Comparison of ENCODE assay signal across 9 cellular contexts in the genomic region with DNA sequence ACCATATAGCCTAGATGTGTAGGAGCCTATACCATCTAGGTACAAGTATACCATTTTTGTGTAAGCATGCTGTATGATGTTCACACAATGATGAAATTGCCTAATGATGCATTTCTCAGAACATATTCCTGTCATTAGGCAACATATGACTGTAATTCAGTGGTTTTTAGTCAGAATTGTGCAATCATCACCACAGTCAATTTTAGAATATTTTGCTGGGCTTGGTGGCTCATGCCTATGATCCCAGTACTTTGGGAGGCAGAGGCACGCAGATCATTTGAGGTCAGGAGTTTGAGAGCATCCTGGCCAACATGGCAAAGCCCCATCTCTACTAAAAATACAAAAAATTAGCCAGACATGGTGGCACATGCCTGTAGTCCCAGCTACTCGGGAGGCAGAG. TPM values are rescaled to one million over a fixed set of nuclear protein-coding genes. Genes with fewer than 3 reads are reported as not detected.
A peak's percentile ranks its signal among the peaks of the same experiment; 100 is the strongest.
DNase-seq lines count a peak whose midpoint lies in the region; ATAC-seq and TF ChIP-seq lines count a peak whose summit lies in the region.
"Not testable (repeated sequence)": the region's sequence is repeated elsewhere in the genome, so short reads cannot be mapped to it uniquely, and the experiment has no call there.
"Had no signal": no experiment of that assay in that cellular context is flagged by ENCODE, and none has a peak within 500 bp of the region (broad histone marks: within the 10 kb centered on the region; RNA-seq: fewer than 3 reads in every experiment).

No MANE protein-coding gene starts in this region.

- H3K4me1 ChIP-seq in adrenal gland (replicated peaks in 1 of 2) (peaks cover 25 to 52% of the 10 kb centered on the region in 2 donors), fibroblast of lung (ENCODE audit: control insufficient read depth, extremely low read depth, insufficient read depth, low read length) (peaks cover 14% of the 10 kb centered on the region), sigmoid colon (peaks cover 0 to 64% (median 51%) of the 10 kb centered on the region in 4 donors)
- H3K4me1 ChIP-seq in aorta (ENCODE audit: control insufficient read depth in 1 of 2, insufficient read depth in 2 of 2, low read length in 2 of 2): not testable (repeated sequence)

- H3K9ac ChIP-seq in SU-DHL-6 (ENCODE audit: low read length): peak overlapping the region; percentile 28
- H3K9ac ChIP-seq in fibroblast of lung (ENCODE audit: insufficient read depth, low read length): not testable (repeated sequence)

- DNase-seq in GM04503 (ENCODE audit: low read depth): peak; percentile 95
- DNase-seq in M059J (ENCODE audit: low read depth): peak; percentile 75
- peak in 6 of 7 donors; percentile 49 to 73 (median 56) for DNase-seq in adrenal gland
- DNase-seq in fibroblast of lung (ENCODE audit: low read depth in 2 of 2): peak; percentile 75 to 93
- DNase-seq in left lobe of liver (ENCODE audit: low spot score): peak; percentile 43
- DNase-seq in sigmoid colon, aorta: not testable (repeated sequence)

- not testable (repeated sequence) for TF ChIP-seq CTCF in SU-DHL-6 (IDR thresholded peaks at IDR 0.05; ENCODE audit: insufficient read depth, low read length, poor library complexity, severe bottlenecking); adrenal gland (IDR thresholded peaks at IDR 0.05); fibroblast of lung (conservative IDR thresholded peaks at IDR 0.05 in 1 of 2, IDR thresholded peaks at IDR 0.05 in 1 of 2; ENCODE audit: low read depth in 1 of 2, low read length in 2 of 2); sigmoid colon (IDR thresholded peaks at IDR 0.05)

- intact Hi-C loops in adrenal gland (cut with DNase I); sigmoid colon (cut with DNase I); aorta (cut with DNase I): not testable (repeated sequence)

- H3K4me3 ChIP-seq in SU-DHL-6 (ENCODE audit: insufficient read depth, low read length, poor library complexity, severe bottlenecking); adrenal gland; fibroblast of lung (replicated peaks in 1 of 4; ENCODE audit: control extremely low read depth in 1 of 4, insufficient read depth in 1 of 4, low read depth in 3 of 4, low read length in 4 of 4); sigmoid colon; aorta (ENCODE audit: low read length in 2 of 2): not testable (repeated sequence)

- H3K9me3 ChIP-seq in SU-DHL-6 (ENCODE audit: insufficient read depth, low read length); adrenal gland (replicated peaks in 1 of 3); fibroblast of lung (ENCODE audit: control insufficient read depth, insufficient read depth, low read depth, low read length); sigmoid colon; aorta (ENCODE audit: control insufficient read depth, low read length): not testable (repeated sequence)

- H3K27me3 ChIP-seq in SU-DHL-6 (ENCODE audit: low read length); adrenal gland; fibroblast of lung (ENCODE audit: control insufficient read depth, insufficient read depth, low read length); sigmoid colon; aorta (ENCODE audit: control insufficient read depth in 1 of 2, insufficient read depth in 2 of 2, low read length in 1 of 2): not testable (repeated sequence)

- H3K79me2 ChIP-seq in SU-DHL-6 (ENCODE audit: insufficient read depth, low read length): peaks cover 99% of the 10 kb centered on the region
- H3K79me2 ChIP-seq in fibroblast of lung (ENCODE audit: control insufficient read depth, insufficient read depth, low read length): peaks cover 89% of the 10 kb centered on the region

- peaks cover 72% of the 10 kb centered on the region for H3F3A ChIP-seq in SU-DHL-6 (ENCODE audit: insufficient read depth)

- H3K36me3 ChIP-seq in SU-DHL-6 (ENCODE audit: low read length); adrenal gland (replicated peaks in 1 of 2); fibroblast of lung (ENCODE audit: control insufficient read depth, insufficient read depth, low read length); sigmoid colon; aorta (ENCODE audit: control insufficient read depth in 1 of 2, insufficient read depth in 2 of 2, low read length in 1 of 2): not testable (repeated sequence)

- peak overlapping the region; percentile 94 for H3K27ac ChIP-seq in SU-DHL-6 (ENCODE audit: low read depth, low read length)
- H3K27ac ChIP-seq in adrenal gland: peak overlapping the region in 3 of 5 donors; percentile 43 to 72 (median 62)
- peak overlapping the region; percentile 69 for H3K27ac ChIP-seq in fibroblast of lung (ENCODE audit: insufficient read depth, low read length)
- peak overlapping the region; percentile 20 to 47 (median 34) for H3K27ac ChIP-seq in sigmoid colon
- not testable (repeated sequence) for H3K27ac ChIP-seq in aorta (ENCODE audit: low read depth in 1 of 2, low read length in 2 of 2)

- not testable (repeated sequence) for H4K20me1 ChIP-seq in SU-DHL-6 (ENCODE audit: low read depth, low read length); fibroblast of lung (ENCODE audit: control insufficient read depth, extremely low read depth, insufficient read depth, low read length)

- WGBS in adrenal gland, 4 donors: 42 to 79% (median 45%) methylated on average over 2 of the region's 2 CpGs
- 61 to 85% methylated on average over 2 of the region's 2 CpGs for WGBS in sigmoid colon, 2 donors
- WGBS in aorta, 2 donors: 21 to 32% methylated on average over 2 of the region's 2 CpGs

- not testable (repeated sequence) for H2AFZ ChIP-seq in SU-DHL-6 (ENCODE audit: low read depth, low read length, severe bottlenecking); fibroblast of lung (ENCODE audit: low read length)

- TF ChIP-seq EP300 in sigmoid colon (IDR thresholded peaks at IDR 0.05): peak in 1 of 4 donors; percentile 58

- H3K4me2 ChIP-seq in SU-DHL-6 (ENCODE audit: low read depth, low read length, poor library complexity, severe bottlenecking) (peak overlapping the region; percentile 78), fibroblast of lung (ENCODE audit: extremely low read depth, insufficient read depth, low read length) (peak overlapping the region; percentile 13)

- TF ChIP-seq POLR2A in adrenal gland (IDR thresholded peaks at IDR 0.05); sigmoid colon (IDR thresholded peaks at IDR 0.05): not testable (repeated sequence)

- ATAC-seq in left lobe of liver (peak; percentile 57), aorta (ENCODE audit: low FRiP score) (peak; percentile 78)

- not testable (repeated sequence) for H3K9me2 ChIP-seq in SU-DHL-6 (replicated peaks; ENCODE audit: insufficient read depth, low read length)

RNA-seq across cellular contexts. Expression of gene UBE2R2, which starts 19.3 kb away (rescaled TPM):
- 21.4 and 31.9 TPM in 2 replicates for total RNA-seq in M059J (2014; rRNA removed; shearing (Covaris generic))
- total RNA-seq in adrenal gland: 10 to 100 TPM; 18.7 to 46.7 (median 28.2) TPM
- 10 to 100 TPM; 12.8 to 34.6 (median 14.1) TPM for polyA plus RNA-seq in adrenal gland
- 16.7 and 23.9 TPM in 2 replicates for total RNA-seq in fibroblast of lung
- 52.5 and 57.1 TPM in 2 replicates for polyA plus RNA-seq in fibroblast of lung
- 44.7 and 50.8 TPM in 2 replicates for polyA plus RNA-seq in fibroblast of lung (2012)
- 15.1 and 24.3 TPM in 2 replicates for polyA minus RNA-seq in fibroblast of lung (ENCODE audit: low replicate concordance)
- total RNA-seq in left lobe of liver: 22.9 TPM
- 10 to 100 TPM; 24.4 to 32.4 (median 25.7) TPM for total RNA-seq in sigmoid colon
- 10 to 100 TPM; 23.2 to 30.6 (median 25.4) TPM for polyA plus RNA-seq in sigmoid colon
- total RNA-seq in aorta: 10 to 100 TPM; 34.3 to 35.4 TPM
- 10 to 100 TPM; 18.1 to 19.0 TPM for polyA plus RNA-seq in aorta

RNA-seq across cellular contexts. Expression of gene PRSS3, which starts 40.9 kb away (rescaled TPM):
- 0.74 and 3.1 TPM in 2 replicates for total RNA-seq in M059J (2014; rRNA removed; shearing (Covaris generic))
- total RNA-seq in adrenal gland (1 to 10 TPM in 5 of 8 donors, not detected in 3; 1.1 to 5.5 (median 1.8) TPM), fibroblast of lung (0.26 and 0.33 TPM in 2 replicates), left lobe of liver (5.3 TPM), sigmoid colon (1 to 10 TPM in 1 of 4 donors, not detected in 3; 8.9 TPM), aorta (not detected)
- polyA plus RNA-seq in adrenal gland (1 to 10 TPM; 3.7 to 5.8 (median 4.4) TPM), fibroblast of lung (2.9 and 11.4 TPM in 2 replicates), sigmoid colon (100 to 1,000 TPM; 148 to 519 (median 347) TPM), aorta (10 to 100 TPM in 1 of 2 donors, 1 to 10 TPM in 1; 2.0 to 59.5 TPM)
- 6.5 and 29.3 TPM in 2 replicates for polyA plus RNA-seq in fibroblast of lung (2012)
- 10.3 and 41.5 TPM in 2 replicates for polyA minus RNA-seq in fibroblast of lung (ENCODE audit: low replicate concordance)
- total RNA-seq: activated CD8-positive, alpha-beta T cell treated with anti-CD3 and anti-CD28 coated beads, Interleukin-2, amount 10 ng/mL, durations not matched to agents 7 days and 5 days had no signal
